In the genomic region with DNA sequence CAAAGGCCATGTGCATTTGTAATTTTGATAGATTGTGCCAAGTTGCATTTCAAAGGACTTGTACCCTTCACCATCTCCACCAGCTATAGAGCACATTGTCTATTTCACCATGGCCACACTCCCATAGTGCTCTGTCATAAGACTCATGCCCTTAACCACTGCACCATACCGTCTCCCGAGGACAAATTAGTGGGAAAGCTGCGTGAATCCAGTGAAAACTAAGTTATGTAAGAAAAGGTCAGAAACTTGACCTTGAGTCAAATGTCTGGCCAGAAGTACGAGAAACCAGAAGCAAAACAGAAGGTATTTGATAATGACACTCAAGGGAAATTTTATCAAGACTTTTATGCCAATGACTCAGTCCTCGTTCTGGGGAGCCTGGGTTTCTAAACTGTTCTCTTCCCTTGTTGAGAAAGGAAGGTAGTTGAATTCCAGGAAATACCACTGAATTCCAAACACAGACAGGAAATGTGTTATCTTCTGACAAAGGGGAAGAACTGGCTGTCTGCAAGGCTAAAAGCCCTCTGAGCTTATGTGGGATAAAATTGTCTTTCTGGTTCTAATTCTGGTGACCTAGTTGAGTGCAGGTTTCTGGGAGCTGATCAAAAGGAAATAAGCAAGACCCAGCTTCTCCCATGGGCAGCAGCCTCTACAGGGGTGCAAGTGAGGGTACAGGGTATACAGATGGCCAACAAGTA, we compare ENCODE assay signal across 1 cellular context.
A peak's percentile ranks its signal among the peaks of the same experiment; 100 is the strongest.
TF ChIP-seq lines count a peak whose summit lies in the region.

No MANE protein-coding gene starts in this region.

TF ChIP-seq in K562, 482 proteins besides CTCF, POLR2A, EP300 and RAD21 (continued from another document and continues in another):
- TF ChIP-seq, protein P1, sequence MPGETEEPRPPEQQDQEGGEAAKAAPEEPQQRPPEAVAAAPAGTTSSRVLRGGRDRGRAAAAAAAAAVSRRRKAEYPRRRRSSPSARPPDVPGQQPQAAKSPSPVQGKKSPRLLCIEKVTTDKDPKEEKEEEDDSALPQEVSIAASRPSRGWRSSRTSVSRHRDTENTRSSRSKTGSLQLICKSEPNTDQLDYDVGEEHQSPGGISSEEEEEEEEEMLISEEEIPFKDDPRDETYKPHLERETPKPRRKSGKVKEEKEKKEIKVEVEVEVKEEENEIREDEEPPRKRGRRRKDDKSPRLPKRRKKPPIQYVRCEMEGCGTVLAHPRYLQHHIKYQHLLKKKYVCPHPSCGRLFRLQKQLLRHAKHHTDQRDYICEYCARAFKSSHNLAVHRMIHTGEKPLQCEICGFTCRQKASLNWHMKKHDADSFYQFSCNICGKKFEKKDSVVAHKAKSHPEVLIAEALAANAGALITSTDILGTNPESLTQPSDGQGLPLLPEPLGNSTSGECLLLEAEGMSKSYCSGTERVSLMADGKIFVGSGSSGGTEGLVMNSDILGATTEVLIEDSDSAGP (CRISPR knock-in tag; IDR thresholded peaks at IDR 0.05), result no peak
- peak; percentile 92 for TF ChIP-seq ARID1B (IDR thresholded peaks at IDR 0.05)
- TF ChIP-seq NFATC3 (IDR thresholded peaks at IDR 0.05), result no peak
- TF ChIP-seq, protein P2, sequence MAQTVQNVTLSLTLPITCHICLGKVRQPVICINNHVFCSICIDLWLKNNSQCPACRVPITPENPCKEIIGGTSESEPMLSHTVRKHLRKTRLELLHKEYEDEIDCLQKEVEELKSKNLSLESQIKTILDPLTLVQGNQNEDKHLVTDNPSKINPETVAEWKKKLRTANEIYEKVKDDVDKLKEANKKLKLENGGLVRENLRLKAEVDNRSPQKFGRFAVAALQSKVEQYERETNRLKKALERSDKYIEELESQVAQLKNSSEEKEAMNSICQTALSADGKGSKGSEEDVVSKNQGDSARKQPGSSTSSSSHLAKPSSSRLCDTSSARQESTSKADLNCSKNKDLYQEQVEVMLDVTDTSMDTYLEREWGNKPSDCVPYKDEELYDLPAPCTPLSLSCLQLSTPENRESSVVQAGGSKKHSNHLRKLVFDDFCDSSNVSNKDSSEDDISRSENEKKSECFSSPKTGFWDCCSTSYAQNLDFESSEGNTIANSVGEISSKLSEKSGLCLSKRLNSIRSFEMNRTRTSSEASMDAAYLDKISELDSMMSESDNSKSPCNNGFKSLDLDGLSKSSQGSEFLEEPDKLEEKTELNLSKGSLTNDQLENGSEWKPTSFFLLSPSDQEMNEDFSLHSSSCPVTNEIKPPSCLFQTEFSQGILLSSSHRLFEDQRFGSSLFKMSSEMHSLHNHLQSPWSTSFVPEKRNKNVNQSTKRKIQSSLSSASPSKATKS (CRISPR knock-in tag; IDR thresholded peaks at IDR 0.05), result no peak
- no peak for TF ChIP-seq PHTF2 (CRISPR knock-in tag; IDR thresholded peaks at IDR 0.05)
- no peak; the same call in 1 of the 2 replicates for TF ChIP-seq RAD51 (IDR thresholded peaks at IDR 0.05; ENCODE audit: borderline replicate concordance, low read depth)
- TF ChIP-seq DACH1 (IDR thresholded peaks at IDR 0.05; ENCODE audit: partially characterized antibody), result no peak
- no peak for TF ChIP-seq U2AF1 (optimal IDR thresholded peaks at IDR 0.05; ENCODE audit: low read depth, low read length)
- TF ChIP-seq ZNF124 (CRISPR knock-in tag; IDR thresholded peaks at IDR 0.05), result no peak
- peak; percentile 18 for TF ChIP-seq TAF9B (IDR thresholded peaks at IDR 0.05; ENCODE audit: partially characterized antibody)
- TF ChIP-seq CAMTA2 (CRISPR knock-in tag; conservative IDR thresholded peaks at IDR 0.05), result no peak
- TF ChIP-seq EGR1 (conservative IDR thresholded peaks at IDR 0.05), result no peak
- TF ChIP-seq, protein P3, sequence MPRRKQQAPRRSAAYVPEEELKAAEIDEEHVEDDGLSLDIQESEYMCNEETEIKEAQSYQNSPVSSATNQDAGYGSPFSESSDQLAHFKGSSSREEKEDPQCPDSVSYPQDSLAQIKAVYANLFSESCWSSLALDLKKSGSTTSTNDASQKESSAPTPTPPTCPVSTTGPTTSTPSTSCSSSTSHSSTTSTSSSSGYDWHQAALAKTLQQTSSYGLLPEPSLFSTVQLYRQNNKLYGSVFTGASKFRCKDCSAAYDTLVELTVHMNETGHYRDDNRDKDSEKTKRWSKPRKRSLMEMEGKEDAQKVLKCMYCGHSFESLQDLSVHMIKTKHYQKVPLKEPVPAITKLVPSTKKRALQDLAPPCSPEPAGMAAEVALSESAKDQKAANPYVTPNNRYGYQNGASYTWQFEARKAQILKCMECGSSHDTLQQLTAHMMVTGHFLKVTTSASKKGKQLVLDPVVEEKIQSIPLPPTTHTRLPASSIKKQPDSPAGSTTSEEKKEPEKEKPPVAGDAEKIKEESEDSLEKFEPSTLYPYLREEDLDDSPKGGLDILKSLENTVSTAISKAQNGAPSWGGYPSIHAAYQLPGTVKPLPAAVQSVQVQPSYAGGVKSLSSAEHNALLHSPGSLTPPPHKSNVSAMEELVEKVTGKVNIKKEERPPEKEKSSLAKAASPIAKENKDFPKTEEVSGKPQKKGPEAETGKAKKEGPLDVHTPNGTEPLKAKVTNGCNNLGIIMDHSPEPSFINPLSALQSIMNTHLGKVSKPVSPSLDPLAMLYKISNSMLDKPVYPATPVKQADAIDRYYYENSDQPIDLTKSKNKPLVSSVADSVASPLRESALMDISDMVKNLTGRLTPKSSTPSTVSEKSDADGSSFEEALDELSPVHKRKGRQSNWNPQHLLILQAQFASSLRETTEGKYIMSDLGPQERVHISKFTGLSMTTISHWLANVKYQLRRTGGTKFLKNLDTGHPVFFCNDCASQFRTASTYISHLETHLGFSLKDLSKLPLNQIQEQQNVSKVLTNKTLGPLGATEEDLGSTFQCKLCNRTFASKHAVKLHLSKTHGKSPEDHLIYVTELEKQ (CRISPR knock-in tag; IDR thresholded peaks at IDR 0.05), result no peak
- TF ChIP-seq MYNN (IDR thresholded peaks at IDR 0.05), result no peak
- TF ChIP-seq MYNN (CRISPR knock-in tag; IDR thresholded peaks at IDR 0.05), result no peak
- no peak for TF ChIP-seq MCM2 (IDR thresholded peaks at IDR 0.05; ENCODE audit: low read depth)
- no peak for TF ChIP-seq RFX1 (IDR thresholded peaks at IDR 0.05)
- TF ChIP-seq LCOR (CRISPR knock-in tag; IDR thresholded peaks at IDR 0.05), result 0 out of 2 replicates have a peak, but pooled peaks have one; percentile 49
- TF ChIP-seq IRF2 (CRISPR knock-in tag; IDR thresholded peaks at IDR 0.05), result no peak
- no peak for TF ChIP-seq TARDBP (IDR thresholded peaks at IDR 0.05)
- no peak for TF ChIP-seq ERF (CRISPR knock-in tag; IDR thresholded peaks at IDR 0.05)
- no peak for TF ChIP-seq CHD1 (IDR thresholded peaks at IDR 0.05; ENCODE audit: low read length)
- no peak; the same call in 1 of the 2 replicates for TF ChIP-seq ZNF239 (CRISPR knock-in tag; IDR thresholded peaks at IDR 0.05)
- no peak for TF ChIP-seq NEUROD1 (IDR thresholded peaks at IDR 0.05; ENCODE audit: borderline replicate concordance, low read depth, low read length, partially characterized antibody)
- TF ChIP-seq ZNF184 (CRISPR knock-in tag; IDR thresholded peaks at IDR 0.05), result no peak
- TF ChIP-seq THRAP3 (IDR thresholded peaks at IDR 0.05; ENCODE audit: borderline replicate concordance), result no peak
- TF ChIP-seq ZBTB8A (IDR thresholded peaks at IDR 0.05; ENCODE audit: partially characterized antibody), result no peak
- TF ChIP-seq RBM22 (IDR thresholded peaks at IDR 0.05; ENCODE audit: low read depth, low read length, poor library complexity, severe bottlenecking), result no peak
- TF ChIP-seq HNRNPUL1 (IDR thresholded peaks at IDR 0.05; ENCODE audit: low read length), result no peak
- no peak for TF ChIP-seq ZNF507 (tag; conservative IDR thresholded peaks at IDR 0.05)
- TF ChIP-seq ZNF586 (CRISPR knock-in tag; conservative IDR thresholded peaks at IDR 0.05), result no peak
- no peak for TF ChIP-seq TAF1 (IDR thresholded peaks at IDR 0.05; ENCODE audit: control insufficient read depth, extremely low read depth, insufficient read depth, low read length, severe bottlenecking)
- no peak for TF ChIP-seq SMARCB1 (IDR thresholded peaks at IDR 0.05; ENCODE audit: insufficient read length, low read depth)
- no peak for TF ChIP-seq ZC3H11A (IDR thresholded peaks at IDR 0.05; ENCODE audit: low read depth, low read length)
- TF ChIP-seq, protein P4, sequence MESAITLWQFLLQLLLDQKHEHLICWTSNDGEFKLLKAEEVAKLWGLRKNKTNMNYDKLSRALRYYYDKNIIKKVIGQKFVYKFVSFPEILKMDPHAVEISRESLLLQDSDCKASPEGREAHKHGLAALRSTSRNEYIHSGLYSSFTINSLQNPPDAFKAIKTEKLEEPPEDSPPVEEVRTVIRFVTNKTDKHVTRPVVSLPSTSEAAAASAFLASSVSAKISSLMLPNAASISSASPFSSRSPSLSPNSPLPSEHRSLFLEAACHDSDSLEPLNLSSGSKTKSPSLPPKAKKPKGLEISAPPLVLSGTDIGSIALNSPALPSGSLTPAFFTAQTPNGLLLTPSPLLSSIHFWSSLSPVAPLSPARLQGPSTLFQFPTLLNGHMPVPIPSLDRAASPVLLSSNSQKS (CRISPR knock-in tag; IDR thresholded peaks at IDR 0.05), result no peak
- TF ChIP-seq ZBTB7A (IDR thresholded peaks at IDR 0.05; ENCODE audit: borderline replicate concordance, control insufficient read depth, low read depth, low read length), result no peak
- TF ChIP-seq, protein P5, sequence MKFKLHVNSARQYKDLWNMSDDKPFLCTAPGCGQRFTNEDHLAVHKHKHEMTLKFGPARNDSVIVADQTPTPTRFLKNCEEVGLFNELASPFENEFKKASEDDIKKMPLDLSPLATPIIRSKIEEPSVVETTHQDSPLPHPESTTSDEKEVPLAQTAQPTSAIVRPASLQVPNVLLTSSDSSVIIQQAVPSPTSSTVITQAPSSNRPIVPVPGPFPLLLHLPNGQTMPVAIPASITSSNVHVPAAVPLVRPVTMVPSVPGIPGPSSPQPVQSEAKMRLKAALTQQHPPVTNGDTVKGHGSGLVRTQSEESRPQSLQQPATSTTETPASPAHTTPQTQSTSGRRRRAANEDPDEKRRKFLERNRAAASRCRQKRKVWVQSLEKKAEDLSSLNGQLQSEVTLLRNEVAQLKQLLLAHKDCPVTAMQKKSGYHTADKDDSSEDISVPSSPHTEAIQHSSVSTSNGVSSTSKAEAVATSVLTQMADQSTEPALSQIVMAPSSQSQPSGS (CRISPR knock-in tag; IDR thresholded peaks at IDR 0.05), result no peak
- TF ChIP-seq, protein P6, sequence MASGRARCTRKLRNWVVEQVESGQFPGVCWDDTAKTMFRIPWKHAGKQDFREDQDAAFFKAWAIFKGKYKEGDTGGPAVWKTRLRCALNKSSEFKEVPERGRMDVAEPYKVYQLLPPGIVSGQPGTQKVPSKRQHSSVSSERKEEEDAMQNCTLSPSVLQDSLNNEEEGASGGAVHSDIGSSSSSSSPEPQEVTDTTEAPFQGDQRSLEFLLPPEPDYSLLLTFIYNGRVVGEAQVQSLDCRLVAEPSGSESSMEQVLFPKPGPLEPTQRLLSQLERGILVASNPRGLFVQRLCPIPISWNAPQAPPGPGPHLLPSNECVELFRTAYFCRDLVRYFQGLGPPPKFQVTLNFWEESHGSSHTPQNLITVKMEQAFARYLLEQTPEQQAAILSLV (tag; IDR thresholded peaks at IDR 0.05), result no peak
- no peak for TF ChIP-seq SMC3 (conservative IDR thresholded peaks at IDR 0.05; ENCODE audit: insufficient read depth, low read depth, low read length)
- TF ChIP-seq ZBTB1 (CRISPR knock-in tag; IDR thresholded peaks at IDR 0.05; ENCODE audit: borderline replicate concordance, low read depth), result no peak
- no peak for TF ChIP-seq ZNF699 (CRISPR knock-in tag; IDR thresholded peaks at IDR 0.05; ENCODE audit: insufficient replicate concordance)
- TF ChIP-seq, protein P7, sequence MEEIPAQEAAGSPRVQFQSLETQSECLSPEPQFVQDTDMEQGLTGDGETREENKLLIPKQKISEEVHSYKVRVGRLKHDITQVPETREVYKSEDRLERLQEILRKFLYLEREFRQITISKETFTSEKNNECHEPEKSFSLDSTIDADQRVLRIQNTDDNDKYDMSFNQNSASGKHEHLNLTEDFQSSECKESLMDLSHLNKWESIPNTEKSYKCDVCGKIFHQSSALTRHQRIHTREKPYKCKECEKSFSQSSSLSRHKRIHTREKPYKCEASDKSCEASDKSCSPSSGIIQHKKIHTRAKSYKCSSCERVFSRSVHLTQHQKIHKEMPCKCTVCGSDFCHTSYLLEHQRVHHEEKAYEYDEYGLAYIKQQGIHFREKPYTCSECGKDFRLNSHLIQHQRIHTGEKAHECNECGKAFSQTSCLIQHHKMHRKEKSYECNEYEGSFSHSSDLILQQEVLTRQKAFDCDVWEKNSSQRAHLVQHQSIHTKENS (CRISPR knock-in tag; IDR thresholded peaks at IDR 0.05), result no peak
- TF ChIP-seq SIX5 (IDR thresholded peaks at IDR 0.05; ENCODE audit: borderline replicate concordance in 1 of 2, insufficient read depth in 1 of 2, low read depth in 1 of 2, low read length in 2 of 2), result no peak
- TF ChIP-seq ZNF347 (CRISPR knock-in tag; IDR thresholded peaks at IDR 0.05; ENCODE audit: low read depth), result no peak
- TF ChIP-seq KAT7 (CRISPR knock-in tag; IDR thresholded peaks at IDR 0.05; ENCODE audit: borderline replicate concordance), result no peak
- no peak for TF ChIP-seq BCL6 (CRISPR knock-in tag; IDR thresholded peaks at IDR 0.05)
- TF ChIP-seq, protein P8, sequence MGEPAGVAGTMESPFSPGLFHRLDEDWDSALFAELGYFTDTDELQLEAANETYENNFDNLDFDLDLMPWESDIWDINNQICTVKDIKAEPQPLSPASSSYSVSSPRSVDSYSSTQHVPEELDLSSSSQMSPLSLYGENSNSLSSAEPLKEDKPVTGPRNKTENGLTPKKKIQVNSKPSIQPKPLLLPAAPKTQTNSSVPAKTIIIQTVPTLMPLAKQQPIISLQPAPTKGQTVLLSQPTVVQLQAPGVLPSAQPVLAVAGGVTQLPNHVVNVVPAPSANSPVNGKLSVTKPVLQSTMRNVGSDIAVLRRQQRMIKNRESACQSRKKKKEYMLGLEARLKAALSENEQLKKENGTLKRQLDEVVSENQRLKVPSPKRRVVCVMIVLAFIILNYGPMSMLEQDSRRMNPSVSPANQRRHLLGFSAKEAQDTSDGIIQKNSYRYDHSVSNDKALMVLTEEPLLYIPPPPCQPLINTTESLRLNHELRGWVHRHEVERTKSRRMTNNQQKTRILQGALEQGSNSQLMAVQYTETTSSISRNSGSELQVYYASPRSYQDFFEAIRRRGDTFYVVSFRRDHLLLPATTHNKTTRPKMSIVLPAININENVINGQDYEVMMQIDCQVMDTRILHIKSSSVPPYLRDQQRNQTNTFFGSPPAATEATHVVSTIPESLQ (CRISPR knock-in tag; IDR thresholded peaks at IDR 0.05), result no peak
- TF ChIP-seq MCM3 (IDR thresholded peaks at IDR 0.05), result no peak
- TF ChIP-seq FOXP1 (CRISPR knock-in tag; IDR thresholded peaks at IDR 0.05), result no peak
- TF ChIP-seq TCF3 (CRISPR knock-in tag; IDR thresholded peaks at IDR 0.05), result peak; percentile 82
- no peak for TF ChIP-seq HIVEP1 (CRISPR knock-in tag; IDR thresholded peaks at IDR 0.05)
- TF ChIP-seq CREBBP (IDR thresholded peaks at IDR 0.05; ENCODE audit: low read depth, low read length), result no peak
- TF ChIP-seq HEY1 (CRISPR knock-in tag; IDR thresholded peaks at IDR 0.05; ENCODE audit: borderline replicate concordance), result 0 out of 2 replicates have a peak, but pooled peaks have one; percentile 25
- no peak for TF ChIP-seq PRMT5 (CRISPR knock-in tag; IDR thresholded peaks at IDR 0.05)
- TF ChIP-seq ZNF830 (CRISPR knock-in tag; IDR thresholded peaks at IDR 0.05), result no peak
- TF ChIP-seq, protein P9, sequence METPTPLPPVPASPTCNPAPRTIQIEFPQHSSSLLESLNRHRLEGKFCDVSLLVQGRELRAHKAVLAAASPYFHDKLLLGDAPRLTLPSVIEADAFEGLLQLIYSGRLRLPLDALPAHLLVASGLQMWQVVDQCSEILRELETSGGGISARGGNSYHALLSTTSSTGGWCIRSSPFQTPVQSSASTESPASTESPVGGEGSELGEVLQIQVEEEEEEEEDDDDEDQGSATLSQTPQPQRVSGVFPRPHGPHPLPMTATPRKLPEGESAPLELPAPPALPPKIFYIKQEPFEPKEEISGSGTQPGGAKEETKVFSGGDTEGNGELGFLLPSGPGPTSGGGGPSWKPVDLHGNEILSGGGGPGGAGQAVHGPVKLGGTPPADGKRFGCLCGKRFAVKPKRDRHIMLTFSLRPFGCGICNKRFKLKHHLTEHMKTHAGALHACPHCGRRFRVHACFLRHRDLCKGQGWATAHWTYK (CRISPR knock-in tag; IDR thresholded peaks at IDR 0.05), result no peak
